Comparison of ENCODE assay signal across 18 cellular contexts in genomic region chrX:153844509-153845082, GRCh38. TPM values are rescaled to one million over a fixed set of nuclear protein-coding genes. Genes with fewer than 3 reads are reported as not detected.
"Had no signal": no experiment of that assay in that cellular context is flagged by ENCODE, and none has a peak within 500 bp of the region (broad histone marks: within the 10 kb centered on the region; RNA-seq: fewer than 3 reads in every experiment).

No MANE protein-coding gene starts in this region.

- H3K9me3 ChIP-seq: right atrium auricular region, tibial artery, vagina had no signal

- H3K27me3 ChIP-seq: vagina had no signal

- H3K79me2 ChIP-seq: hepatocyte had no signal

- H3K4me2 ChIP-seq: hepatocyte had no signal

- H3K4me3 ChIP-seq: hepatocyte, lung, right atrium auricular region, tibial artery, vagina had no signal

- H2AFZ ChIP-seq: hepatocyte had no signal

- DNase-seq: activated CD4-positive, alpha-beta T cell treated with anti-CD3 and anti-CD28 coated beads for 36 hours; activated CD8-positive, alpha-beta memory T cell treated with anti-CD3 and anti-CD28 coated beads, Interleukin-2, amount 50 U/mL, for 48 hours; activated CD8-positive, alpha-beta T cell treated with anti-CD3 and anti-CD28 coated beads for 36 hours; activated naive CD8-positive, alpha-beta T cell treated with anti-CD3 and anti-CD28 coated beads, Interleukin-2, amount 10 ng/mL, durations not matched to agents 7 days and 5 days; anterior cingulate cortex; cerebellar nuclear complex; left colon; naive thymus-derived CD8-positive, alpha-beta T cell; nucleus accumbens; small intestine; T1000; tibial artery had no signal

- FAIRE-seq: small intestine had no signal

- ATAC-seq: activated CD4-positive, alpha-beta T cell treated with anti-CD3 and anti-CD28 coated beads for 36 hours; activated CD8-positive, alpha-beta T cell treated with anti-CD3 and anti-CD28 coated beads for 36 hours; left colon; naive thymus-derived CD8-positive, alpha-beta T cell had no signal

- H3K36me3 ChIP-seq: right atrium auricular region, tibial artery, vagina had no signal

- H3K27ac ChIP-seq: hepatocyte, right atrium auricular region, tibial artery, vagina, VCaP had no signal

- H3K4me1 ChIP-seq: right atrium auricular region, tibial artery, vagina had no signal

RNA-seq across cellular contexts. Expression of gene L1CAM, which starts 41.4 kb away (rescaled TPM):
- polyA plus RNA-seq: naive thymus-derived CD8-positive, alpha-beta T cell had no signal

RNA-seq across cellular contexts. Expression of gene AVPR2, which starts 59.9 kb away (rescaled TPM):
- total RNA-seq: activated CD4-positive, alpha-beta T cell treated with anti-CD3 and anti-CD28 coated beads for 36 hours; activated CD8-positive, alpha-beta T cell treated with anti-CD3 and anti-CD28 coated beads for 36 hours; activated naive CD8-positive, alpha-beta T cell treated with anti-CD3 and anti-CD28 coated beads, Interleukin-2, amount 10 ng/mL, durations not matched to agents 7 days and 5 days; hepatocyte; mononuclear cell; naive thymus-derived CD8-positive, alpha-beta T cell had no signal
- polyA plus RNA-seq: hepatocyte; naive thymus-derived CD8-positive, alpha-beta T cell had no signal
